8 cellular contexts compared by ENCODE assay signal in genomic region chr12:50166776-50167025, GRCh38. TPM values are rescaled to one million over a fixed set of nuclear protein-coding genes. Genes with fewer than 3 reads are reported as not detected.
A peak's percentile ranks its signal among the peaks of the same experiment; 100 is the strongest.
DNase-seq lines count a peak whose midpoint lies in the region; ATAC-seq, FAIRE-seq and TF ChIP-seq lines count a peak whose summit lies in the region.

No MANE protein-coding gene starts in this region.

- TF ChIP-seq RAD21 in K562 (CRISPR knock-in tag; conservative IDR thresholded peaks at IDR 0.05 in 1 of 2, IDR thresholded peaks at IDR 0.05 in 1 of 2), result no peak

- intact Hi-C loops in OCI-LY7 (cut with micrococcal nuclease; ENCODE audit: unreplicated experiment), result loop anchor here (1.0 to 5.0 kb wide), 3 partner anchors 54 to 199 kb away; partner anchors contain the start of genes COX14 and SMARCD1
- intact Hi-C loops in K562 (cut with micrococcal nuclease), result no loop called here

- H3K9me3 ChIP-seq in OCI-LY7 (ENCODE audit: low read length) (no peaks in the 10 kb centered on the region), K562 (replicated peaks; ENCODE audit: control insufficient read depth, insufficient read depth, low read depth, low read length) (no peaks in the 10 kb centered on the region), mesenchymal stem cell (ENCODE audit: control insufficient read depth, low read length) (peaks cover 9% of the 10 kb centered on the region)

- H3K9me2 ChIP-seq in OCI-LY7 (ENCODE audit: insufficient read depth, low read length), result no peaks in the 10 kb centered on the region

- peak overlapping the region; percentile 85 for H2BK120ac ChIP-seq in mesenchymal stem cell (ENCODE audit: low read depth, low read length)

- H3K4me2 ChIP-seq in OCI-LY7 (ENCODE audit: low read length) (peak overlapping the region; percentile 91), K562 (ENCODE audit: insufficient read depth, low read length) (peak overlapping the region; percentile 98), mesenchymal stem cell (ENCODE audit: low read length, poor library complexity, severe bottlenecking) (peak overlapping the region; percentile 85)

- DNase-seq in OCI-LY7 (ENCODE audit: low spot score), result no peak
- DNase-seq in K562 (ENCODE audit: extremely low read depth in 1 of 4, low spot score in 3 of 4), result peak in 2 of 4 experiments; percentile 43 to 56
- DNase-seq in mesenchymal stem cell, result no peak
- no peak for DNase-seq in stimulated activated effector memory CD8-positive, alpha-beta T cell treated with anti-CD3 and anti-CD28 coated beads, Interleukin-12 subunit alpha, Interleukin-12 subunit beta, amount 100 ng/mL, for 72 hours (ENCODE audit: low spot score in 2 of 2)
- DNase-seq in G401 (ENCODE audit: low spot score), result no peak

- peak overlapping the region; percentile 92 for H3K27ac Mint-ChIP-seq in stimulated activated effector memory CD8-positive, alpha-beta T cell treated with anti-CD3 and anti-CD28 coated beads, Interleukin-12 subunit alpha, Interleukin-12 subunit beta, amount 100 ng/mL, for 72 hours

- H3K14ac ChIP-seq in mesenchymal stem cell (ENCODE audit: low read length in 2 of 2), result peak overlapping the region in 1 of 2 experiments; percentile 77

- H3K4ac ChIP-seq in mesenchymal stem cell (ENCODE audit: low read depth in 1 of 2, low read length in 2 of 2), result peak overlapping the region; percentile 54 to 94

- H3K36me3 Mint-ChIP-seq in stimulated activated effector memory CD8-positive, alpha-beta T cell treated with anti-CD3 and anti-CD28 coated beads, Interleukin-12 subunit alpha, Interleukin-12 subunit beta, amount 100 ng/mL, for 72 hours, result peaks cover 21% of the 10 kb centered on the region

- TF ChIP-seq EP300 in K562 (IDR thresholded peaks at IDR 0.05; ENCODE audit: low read length), result no peak

- POLR2A ChIA-PET in OCI-LY7 (lab: Charles Lee) (interaction anchor here (0.6 to 3.2 kb wide), 11 partner anchors 13 to 154 kb away, joined by 3 to 18 read pairs (median 4); partner anchors contain the start of genes COX14 and SMARCD1), K562 (lab: Yijun Ruan, JAX) (interaction anchor here (0.9 to 1.9 kb wide), 6 partner anchors 12 to 57 kb away, joined by 3 to 9 read pairs (median 4); no protein-coding TSS in a partner anchor)

- H3K79me2 ChIP-seq in OCI-LY7 (ENCODE audit: insufficient read depth, low read depth, low read length) (peaks cover 31% of the 10 kb centered on the region), K562 (ENCODE audit: control insufficient read depth, insufficient read depth, low read length) (peaks cover 28% of the 10 kb centered on the region)

- peak overlapping the region; percentile 28 to 42 for H2BK12ac ChIP-seq in mesenchymal stem cell (ENCODE audit: low read length in 2 of 2)

- peaks cover 1% of the 10 kb centered on the region for H3K79me1 ChIP-seq in mesenchymal stem cell (replicated peaks; ENCODE audit: low read length, poor library complexity, severe bottlenecking)

- no peaks in the 10 kb centered on the region for H3K9me3 Mint-ChIP-seq in stimulated activated effector memory CD8-positive, alpha-beta T cell treated with anti-CD3 and anti-CD28 coated beads, Interleukin-12 subunit alpha, Interleukin-12 subunit beta, amount 100 ng/mL, for 72 hours

- peak overlapping the region; percentile 81 for H2BK5ac ChIP-seq in mesenchymal stem cell (ENCODE audit: low read depth, low read length, poor library complexity, severe bottlenecking)

- H4K91ac ChIP-seq in mesenchymal stem cell (ENCODE audit: low read length), result peak overlapping the region; percentile 14

- H4K20me1 ChIP-seq in OCI-LY7 (ENCODE audit: insufficient read depth, low read length) (no peaks in the 10 kb centered on the region), K562 (replicated peaks; ENCODE audit: control insufficient read depth, insufficient read depth, low read length) (no peaks in the 10 kb centered on the region)

- peak overlapping the region; percentile 94 for H4K8ac ChIP-seq in mesenchymal stem cell (ENCODE audit: low read length)

- H3K4me1 ChIP-seq in OCI-LY7 (ENCODE audit: insufficient read depth, low read length, poor library complexity, severe bottlenecking) (peaks cover 11% of the 10 kb centered on the region), K562 (replicated peaks in 1 of 2; ENCODE audit: control insufficient read depth in 2 of 2, insufficient read depth in 2 of 2, low read length in 2 of 2) (peaks cover 3 to 28% of the 10 kb centered on the region in 2 experiments; a peak in 4 of 5 replicates), mesenchymal stem cell (ENCODE audit: control insufficient read depth, insufficient read depth, low read depth, low read length) (peaks cover 1% of the 10 kb centered on the region)

- H3K36me3 ChIP-seq in OCI-LY7 (ENCODE audit: insufficient read depth, low read length) (no peaks in the 10 kb centered on the region), K562 (ENCODE audit: control insufficient read depth, insufficient read depth, low read length) (peaks cover 6% of the 10 kb centered on the region; the same call in 1 of the 3 replicates), mesenchymal stem cell (ENCODE audit: control insufficient read depth in 1 of 2, insufficient read depth in 2 of 2, low read depth in 1 of 2, low read length in 2 of 2) (no peaks in the 10 kb centered on the region)

- CTCF ChIA-PET in OCI-LY7 (lab: Charles Lee; ENCODE audit: unreplicated experiment) (interaction anchor here (1.3 to 1.9 kb wide), 3 partner anchors 55 to 174 kb away, joined by 4 to 8 read pairs (median 4); partner anchors contain the start of genes COX14 and SMARCD1), K562 (lab: Yijun Ruan, JAX; ENCODE audit: low intra/inter-chr PET ratio) (interaction anchor here (1.0 kb wide), 1 partner anchor 9 kb away, joined by 4 read pairs; no protein-coding TSS in a partner anchor)

- no peak for TF ChIP-seq POLR2A in K562 (conservative IDR thresholded peaks at IDR 0.05)

- H3K27me3 ChIP-seq in K562 (ENCODE audit: control insufficient read depth in 2 of 2, insufficient read depth in 2 of 2, low read length in 2 of 2), result no peaks in the 10 kb centered on the region
- H3K27me3 ChIP-seq in mesenchymal stem cell (ENCODE audit: control insufficient read depth in 1 of 2, insufficient read depth in 1 of 2, low read length in 2 of 2), result no peaks in the 10 kb centered on the region

- H3K4me3 ChIP-seq in OCI-LY7 (ENCODE audit: low read depth, low read length, poor library complexity, severe bottlenecking), result peak overlapping the region; percentile 93
- H3K4me3 ChIP-seq in K562, result peak overlapping the region; percentile 97
- peak overlapping the region; percentile 87 to 92 for H3K4me3 ChIP-seq in mesenchymal stem cell (ENCODE audit: insufficient read depth in 1 of 2, low read depth in 1 of 2, low read length in 2 of 2)

- H3K27ac ChIP-seq in OCI-LY7 (ENCODE audit: low read depth, low read length, poor library complexity, severe bottlenecking) (peak overlapping the region; percentile 71), K562 (ENCODE audit: extremely low read depth, low read depth, low read length) (peak overlapping the region; percentile 84), mesenchymal stem cell (ENCODE audit: low read length, poor library complexity, severe bottlenecking) (peak overlapping the region; percentile 74)

- in situ Hi-C loops in K562 (cut with MboI) (loop anchor here (5.0 kb wide), 1 partner anchor 199 kb away; no protein-coding TSS in a partner anchor), G401 (cut with HindIII; ENCODE audit: low sequenced_read_pairs) (no loop called here)

- peak overlapping the region; percentile 82 to 99 for H3K9ac ChIP-seq in K562 (ENCODE audit: insufficient read depth in 1 of 2, low read depth in 2 of 2, low read length in 2 of 2)
- peak overlapping the region; percentile 92 for H3K9ac ChIP-seq in mesenchymal stem cell (ENCODE audit: low read length)

- peak overlapping the region; percentile 64 to 96 for H3K18ac ChIP-seq in mesenchymal stem cell (ENCODE audit: low read depth in 1 of 2, low read length in 2 of 2)

- no peak for FAIRE-seq in K562 (lab: Jason Lieb, UNC)

- H3K9me1 ChIP-seq in K562 (ENCODE audit: control insufficient read depth, insufficient read depth, low read length), result no peaks in the 10 kb centered on the region

- TF ChIP-seq CTCF in OCI-LY7 (conservative IDR thresholded peaks at IDR 0.05; ENCODE audit: low read length) (no peak), K562 (IDR thresholded peaks at IDR 0.05 in 2 of 3, conservative IDR thresholded peaks at IDR 0.05 in 1 of 3; ENCODE audit: insufficient read depth in 2 of 3, low read depth in 1 of 3, low read length in 3 of 3) (no peak)

- H2BK15ac ChIP-seq in mesenchymal stem cell (ENCODE audit: low read depth, poor library complexity, severe bottlenecking), result peak overlapping the region; percentile 97

- peak overlapping the region in 1 of 2 experiments; percentile 83 for H3K23ac ChIP-seq in mesenchymal stem cell (ENCODE audit: low read length in 2 of 2)

- BruUV-seq in OCI-LY7 (replicated peaks; lab: Mats Ljungman, UMichigan) (no TSS peak), K562 (replicated peaks; lab: Mats Ljungman, UMichigan) (TSS peak; percentile 47)

- no peak overlapping the region for H2AK5ac ChIP-seq in mesenchymal stem cell (ENCODE audit: low read length, severe bottlenecking)

- H3K4me1 Mint-ChIP-seq in stimulated activated effector memory CD8-positive, alpha-beta T cell treated with anti-CD3 and anti-CD28 coated beads, Interleukin-12 subunit alpha, Interleukin-12 subunit beta, amount 100 ng/mL, for 72 hours, result peaks cover 22% of the 10 kb centered on the region

- H2AFZ ChIP-seq in OCI-LY7 (ENCODE audit: low read length), result peak overlapping the region; percentile 80
- peak overlapping the region; percentile 87 for H2AFZ ChIP-seq in K562 (ENCODE audit: low read depth, low read length)
- peak overlapping the region; percentile 10 for H2AFZ ChIP-seq in mesenchymal stem cell (ENCODE audit: low read depth, low read length)

- peak overlapping the region; percentile 88 for H3K4me3 Mint-ChIP-seq in stimulated activated effector memory CD8-positive, alpha-beta T cell treated with anti-CD3 and anti-CD28 coated beads, Interleukin-12 subunit alpha, Interleukin-12 subunit beta, amount 100 ng/mL, for 72 hours

- 0% methylated on average over 9 of the region's 10 CpGs for WGBS in K562 (ENCODE audit: insufficient coverage, low coverage, missing lambda C conversion rate)
- under 1% methylated on average over 10 of the region's 10 CpGs for WGBS in mesenchymal stem cell

- ATAC-seq in GM21529 (IDR thresholded peaks at IDR 0.05; ENCODE audit: unreplicated experiment), result peak; percentile 38
- peak; percentile 32 for ATAC-seq in K562
- ATAC-seq in stimulated activated effector memory CD8-positive, alpha-beta T cell treated with anti-CD3 and anti-CD28 coated beads, Interleukin-12 subunit alpha, Interleukin-12 subunit beta, amount 100 ng/mL, for 72 hours, result peak; percentile 51
- ATAC-seq in GM18520 (IDR thresholded peaks at IDR 0.05; ENCODE audit: unreplicated experiment), result no peak
- no peak for ATAC-seq in GM21737 (IDR thresholded peaks at IDR 0.05; ENCODE audit: unreplicated experiment)

RNA-seq across cellular contexts. Expression of gene CERS5, which starts 0.5 kb away (rescaled TPM):
- total RNA-seq in OCI-LY7 (2014; rRNA removed; shearing (Covaris generic)), result 27.6 and 28.6 TPM in 2 replicates
- total RNA-seq in OCI-LY7 (2022), result 36.9 and 42.3 TPM in 2 replicates
- 179 and 195 TPM in 2 replicates for total RNA-seq in K562 (2011; cell fraction: chromatin; rRNA removed; ENCODE audit: low replicate concordance)
- total RNA-seq in K562 (2011; cell fraction: nucleolus; rRNA removed), result 134 and 135 TPM in 2 replicates
- 198 and 302 TPM in 2 replicates for total RNA-seq in K562 (2011; cell fraction: nucleoplasm; rRNA removed)
- total RNA-seq in K562 (2014; rRNA removed), result 14.4 and 19.3 TPM in 2 replicates
- 17.8 and 21.2 TPM in 2 replicates for total RNA-seq in K562 (2014; rRNA removed; fragmentation: Illumina TruSeq; extraction: Trizol)
- total RNA-seq in K562 (2015; rRNA removed; fragmentation: Illumina TruSeq; extraction: Trizol), result 14.1 and 15.4 TPM in 2 replicates
- 21.0 and 24.3 TPM in 2 replicates for total RNA-seq in K562 (2021)
- 41.9 and 47.5 TPM in 2 replicates for polyA plus RNA-seq in K562 (2011; rRNA removed)
- polyA plus RNA-seq in K562 (2011; cell fraction: cytosol; rRNA removed), result 36.7 and 58.5 TPM in 2 replicates
- polyA plus RNA-seq in K562 (2011; cell fraction: nucleus; rRNA removed), result 62.9 and 73.2 TPM in 2 replicates
- 16.6 and 23.6 TPM in 2 replicates for polyA plus RNA-seq in K562 (2012)
- 21.3 and 23.4 TPM in 2 replicates for polyA plus RNA-seq in K562 (2014; fragmentation: Illumina TruSeq; extraction: Trizol)
- 1 to 10 TPM; 6.1 to 8.7 TPM for polyA plus RNA-seq in K562 (2014; fragmentation: Nextera tagmentation; extraction: Ambion mirVana)
- 25.2 and 32.5 TPM in 2 replicates for polyA plus RNA-seq in K562 (2014; rRNA removed)
- polyA minus RNA-seq in K562 (2011; rRNA and poly(A)+ RNA removed), result 72.4 and 76.9 TPM in 2 replicates
- polyA minus RNA-seq in K562 (2011; cell fraction: cytosol; rRNA and poly(A)+ RNA removed), result 21.6 and 27.5 TPM in 2 replicates
- 25.8 and 33.0 TPM in 2 replicates for polyA minus RNA-seq in K562 (2011; cell fraction: nucleus; rRNA and poly(A)+ RNA removed)
- 41.5 TPM for polyA plus RNA-seq in mesenchymal stem cell (2013, experiment 1 of 2)
- polyA plus RNA-seq in mesenchymal stem cell (2013, experiment 2 of 2), result 44.3 TPM
- 51.0 and 56.0 TPM in 2 replicates for total RNA-seq in G401 (2014; rRNA removed; shearing (Covaris generic))

RNA-seq across cellular contexts. Expression of gene COX14, which starts 54.7 kb away (rescaled TPM):
- 51.4 and 57.4 TPM in 2 replicates for total RNA-seq in OCI-LY7 (2014; rRNA removed; shearing (Covaris generic))
- 48.2 and 54.3 TPM in 2 replicates for total RNA-seq in OCI-LY7 (2022)
- total RNA-seq in K562 (2011; cell fraction: chromatin; rRNA removed; ENCODE audit: low replicate concordance), result 10.7 and 19.2 TPM in 2 replicates
- 22.3 and 29.3 TPM in 2 replicates for total RNA-seq in K562 (2011; cell fraction: nucleolus; rRNA removed)
- 18.2 and 26.1 TPM in 2 replicates for total RNA-seq in K562 (2011; cell fraction: nucleoplasm; rRNA removed)
- 53.4 and 63.4 TPM in 2 replicates for total RNA-seq in K562 (2014; rRNA removed)
- 46.3 and 50.9 TPM in 2 replicates for total RNA-seq in K562 (2014; rRNA removed; fragmentation: Illumina TruSeq; extraction: Trizol)
- total RNA-seq in K562 (2015; rRNA removed; fragmentation: Illumina TruSeq; extraction: Trizol), result 40.9 and 44.8 TPM in 2 replicates
- 51.7 and 65.1 TPM in 2 replicates for total RNA-seq in K562 (2021)
- polyA plus RNA-seq in K562 (2011; rRNA removed), result 79.2 and 82.6 TPM in 2 replicates
- 99.8 and 123 TPM in 2 replicates for polyA plus RNA-seq in K562 (2011; cell fraction: cytosol; rRNA removed)
- 34.9 and 36.3 TPM in 2 replicates for polyA plus RNA-seq in K562 (2011; cell fraction: nucleus; rRNA removed)
- 80.4 and 81.0 TPM in 2 replicates for polyA plus RNA-seq in K562 (2012)
- 44.4 and 45.6 TPM in 2 replicates for polyA plus RNA-seq in K562 (2014; fragmentation: Illumina TruSeq; extraction: Trizol)
- 100 to 1,000 TPM; 259 to 269 TPM for polyA plus RNA-seq in K562 (2014; fragmentation: Nextera tagmentation; extraction: Ambion mirVana)
- 78.2 and 78.5 TPM in 2 replicates for polyA plus RNA-seq in K562 (2014; rRNA removed)
- polyA minus RNA-seq in K562 (2011; rRNA and poly(A)+ RNA removed), result 20.7 and 20.8 TPM in 2 replicates
- polyA minus RNA-seq in K562 (2011; cell fraction: cytosol; rRNA and poly(A)+ RNA removed), result 8.3 and 12.1 TPM in 2 replicates
- 7.4 and 8.0 TPM in 2 replicates for polyA minus RNA-seq in K562 (2011; cell fraction: nucleus; rRNA and poly(A)+ RNA removed)
- polyA plus RNA-seq in mesenchymal stem cell (2013, experiment 1 of 2), result 143 TPM
- 147 TPM for polyA plus RNA-seq in mesenchymal stem cell (2013, experiment 2 of 2)
- total RNA-seq in G401 (2014; rRNA removed; shearing (Covaris generic)), result 59.1 and 93.0 TPM in 2 replicates

Comparison
In these comparisons a context has a peak if more than half of its experiments do, and no peak if none do; other contexts are left out.
1. ATAC-seq: peak in GM21529 (single experiment), K562 (single experiment) and stimulated activated effector memory CD8-positive, alpha-beta T cell treated with anti-CD3 and anti-CD28 coated beads, Interleukin-12 subunit alpha, Interleukin-12 subunit beta, amount 100 ng/mL, for 72 hours (single experiment); none in GM18520 (single experiment) and GM21737 (single experiment).
2. H2AFZ ChIP-seq: peak in every context shown above with its lines; median percentile 87 in K562; 80 in OCI-LY7; 10 in mesenchymal stem cell.
3. Peak in every context shown above with its lines, with median percentiles within 50 percentile points of each other: H3K27ac ChIP-seq, H3K4me2 ChIP-seq and H3K4me3 ChIP-seq.